ENCODE assay signal across 1 cellular context in the genomic region with DNA sequence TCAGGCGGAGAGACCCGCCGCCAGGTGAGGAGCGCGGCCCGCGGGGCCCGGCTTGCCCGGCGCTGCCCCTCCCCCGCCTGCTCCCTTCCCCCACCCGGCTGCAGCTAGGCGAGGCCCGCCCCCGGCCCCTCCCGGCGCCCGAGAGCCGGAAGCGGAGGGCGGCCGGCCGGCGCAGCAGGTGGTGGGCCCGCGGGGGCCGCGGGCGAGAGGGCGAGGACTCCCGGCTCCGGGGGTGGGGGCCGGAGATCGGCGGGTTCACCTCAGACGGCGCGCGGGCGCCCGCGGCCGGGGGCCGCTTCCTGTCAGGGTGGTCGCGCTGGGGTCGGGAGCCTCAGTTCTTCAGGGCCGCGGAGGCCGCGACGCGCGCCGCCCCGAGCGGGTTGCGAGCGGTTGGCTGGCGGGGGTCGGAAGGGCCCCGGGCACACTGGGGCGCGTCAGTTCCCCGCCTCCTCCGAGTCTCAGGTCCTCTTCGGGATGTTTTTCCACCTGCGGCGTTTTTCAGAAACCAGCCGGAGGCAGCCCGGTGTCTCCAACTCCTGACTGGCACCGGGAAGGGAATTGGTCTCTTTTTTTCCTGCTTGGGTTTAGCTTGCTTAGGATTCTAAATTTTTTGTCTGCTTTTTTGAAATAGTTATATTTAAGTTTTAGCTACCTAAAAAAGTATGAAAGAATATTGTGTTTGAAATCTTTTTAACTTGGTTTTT.
A peak's percentile ranks its signal among the peaks of the same experiment; 100 is the strongest.
TF ChIP-seq lines count a peak whose summit lies in the region.

No MANE protein-coding gene starts in this region.

TF ChIP-seq in K562, 482 proteins besides CTCF, POLR2A, EP300 and RAD21 (continued from another document and continues in another):
- no peak for TF ChIP-seq ZNF644 (tag; IDR thresholded peaks at IDR 0.05; ENCODE audit: low read depth)
- TF ChIP-seq NCOR1 (IDR thresholded peaks at IDR 0.05): 0 out of 2 replicates have a peak, but pooled peaks have one; percentile 10
- TF ChIP-seq GATAD2B (IDR thresholded peaks at IDR 0.05; ENCODE audit: borderline replicate concordance): peak; percentile 94
- TF ChIP-seq POLR2G (IDR thresholded peaks at IDR 0.05; ENCODE audit: low read depth, low read length): peak; percentile 86
- TF ChIP-seq, protein P1, sequence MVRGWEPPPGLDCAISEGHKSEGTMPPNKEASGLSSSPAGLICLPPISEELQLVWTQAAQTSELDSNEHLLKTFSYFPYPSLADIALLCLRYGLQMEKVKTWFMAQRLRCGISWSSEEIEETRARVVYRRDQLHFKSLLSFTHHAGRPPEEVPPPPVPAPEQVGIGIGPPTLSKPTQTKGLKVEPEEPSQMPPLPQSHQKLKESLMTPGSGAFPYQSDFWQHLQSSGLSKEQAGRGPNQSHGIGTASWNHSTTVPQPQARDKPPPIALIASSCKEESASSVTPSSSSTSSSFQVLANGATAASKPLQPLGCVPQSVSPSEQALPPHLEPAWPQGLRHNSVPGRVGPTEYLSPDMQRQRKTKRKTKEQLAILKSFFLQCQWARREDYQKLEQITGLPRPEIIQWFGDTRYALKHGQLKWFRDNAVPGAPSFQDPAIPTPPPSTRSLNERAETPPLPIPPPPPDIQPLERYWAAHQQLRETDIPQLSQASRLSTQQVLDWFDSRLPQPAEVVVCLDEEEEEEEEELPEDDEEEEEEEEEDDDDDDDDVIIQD (CRISPR knock-in tag; IDR thresholded peaks at IDR 0.05): no peak
- TF ChIP-seq MBD2 (IDR thresholded peaks at IDR 0.05; ENCODE audit: borderline replicate concordance, low read depth): no peak
- TF ChIP-seq, protein P2, sequence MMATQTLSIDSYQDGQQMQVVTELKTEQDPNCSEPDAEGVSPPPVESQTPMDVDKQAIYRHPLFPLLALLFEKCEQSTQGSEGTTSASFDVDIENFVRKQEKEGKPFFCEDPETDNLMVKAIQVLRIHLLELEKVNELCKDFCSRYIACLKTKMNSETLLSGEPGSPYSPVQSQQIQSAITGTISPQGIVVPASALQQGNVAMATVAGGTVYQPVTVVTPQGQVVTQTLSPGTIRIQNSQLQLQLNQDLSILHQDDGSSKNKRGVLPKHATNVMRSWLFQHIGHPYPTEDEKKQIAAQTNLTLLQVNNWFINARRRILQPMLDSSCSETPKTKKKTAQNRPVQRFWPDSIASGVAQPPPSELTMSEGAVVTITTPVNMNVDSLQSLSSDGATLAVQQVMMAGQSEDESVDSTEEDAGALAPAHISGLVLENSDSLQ (IDR thresholded peaks at IDR 0.05): 0 out of 2 replicates have a peak, but pooled peaks have one; percentile 8
- no peak for TF ChIP-seq PCBP1 (IDR thresholded peaks at IDR 0.05; ENCODE audit: low read depth, low read length, poor library complexity, severe bottlenecking)
- TF ChIP-seq ZBTB1 (CRISPR knock-in tag; IDR thresholded peaks at IDR 0.05; ENCODE audit: borderline replicate concordance, low read depth): no peak
- TF ChIP-seq MTA3 (IDR thresholded peaks at IDR 0.05; ENCODE audit: borderline replicate concordance): no peak
- TF ChIP-seq TBL1XR1 (IDR thresholded peaks at IDR 0.05; ENCODE audit: low read length in 2 of 2): 0 out of 4 replicates have a peak, but pooled peaks of 1 of the 2 experiments have one; percentile 64
- TF ChIP-seq RBM39 (optimal IDR thresholded peaks at IDR 0.05; ENCODE audit: low read depth, low read length): no peak
- TF ChIP-seq, protein P3, sequence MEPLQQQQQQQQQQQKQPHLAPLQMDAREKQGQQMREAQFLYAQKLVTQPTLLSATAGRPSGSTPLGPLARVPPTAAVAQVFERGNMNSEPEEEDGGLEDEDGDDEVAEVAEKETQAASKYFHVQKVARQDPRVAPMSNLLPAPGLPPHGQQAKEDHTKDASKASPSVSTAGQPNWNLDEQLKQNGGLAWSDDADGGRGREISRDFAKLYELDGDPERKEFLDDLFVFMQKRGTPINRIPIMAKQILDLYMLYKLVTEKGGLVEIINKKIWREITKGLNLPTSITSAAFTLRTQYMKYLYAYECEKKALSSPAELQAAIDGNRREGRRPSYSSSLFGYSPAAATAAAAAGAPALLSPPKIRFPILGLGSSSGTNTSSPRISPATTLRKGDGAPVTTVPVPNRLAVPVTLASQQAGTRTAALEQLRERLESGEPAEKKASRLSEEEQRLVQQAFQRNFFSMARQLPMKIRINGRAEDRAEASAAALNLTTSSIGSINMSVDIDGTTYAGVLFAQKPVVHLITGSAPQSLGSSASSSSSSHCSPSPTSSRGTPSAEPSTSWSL (CRISPR knock-in tag; IDR thresholded peaks at IDR 0.05; ENCODE audit: borderline replicate concordance): no peak
- TF ChIP-seq ESRRA (IDR thresholded peaks at IDR 0.05; ENCODE audit: borderline replicate concordance, low read depth): 0 out of 2 replicates have a peak, but pooled peaks have one; percentile 11
- TF ChIP-seq, protein P4, sequence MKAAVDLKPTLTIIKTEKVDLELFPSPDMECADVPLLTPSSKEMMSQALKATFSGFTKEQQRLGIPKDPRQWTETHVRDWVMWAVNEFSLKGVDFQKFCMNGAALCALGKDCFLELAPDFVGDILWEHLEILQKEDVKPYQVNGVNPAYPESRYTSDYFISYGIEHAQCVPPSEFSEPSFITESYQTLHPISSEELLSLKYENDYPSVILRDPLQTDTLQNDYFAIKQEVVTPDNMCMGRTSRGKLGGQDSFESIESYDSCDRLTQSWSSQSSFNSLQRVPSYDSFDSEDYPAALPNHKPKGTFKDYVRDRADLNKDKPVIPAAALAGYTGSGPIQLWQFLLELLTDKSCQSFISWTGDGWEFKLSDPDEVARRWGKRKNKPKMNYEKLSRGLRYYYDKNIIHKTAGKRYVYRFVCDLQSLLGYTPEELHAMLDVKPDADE (conservative IDR thresholded peaks at IDR 0.05; ENCODE audit: control insufficient read depth, low read depth, low read length): peak; percentile 93
- TF ChIP-seq, protein P5, sequence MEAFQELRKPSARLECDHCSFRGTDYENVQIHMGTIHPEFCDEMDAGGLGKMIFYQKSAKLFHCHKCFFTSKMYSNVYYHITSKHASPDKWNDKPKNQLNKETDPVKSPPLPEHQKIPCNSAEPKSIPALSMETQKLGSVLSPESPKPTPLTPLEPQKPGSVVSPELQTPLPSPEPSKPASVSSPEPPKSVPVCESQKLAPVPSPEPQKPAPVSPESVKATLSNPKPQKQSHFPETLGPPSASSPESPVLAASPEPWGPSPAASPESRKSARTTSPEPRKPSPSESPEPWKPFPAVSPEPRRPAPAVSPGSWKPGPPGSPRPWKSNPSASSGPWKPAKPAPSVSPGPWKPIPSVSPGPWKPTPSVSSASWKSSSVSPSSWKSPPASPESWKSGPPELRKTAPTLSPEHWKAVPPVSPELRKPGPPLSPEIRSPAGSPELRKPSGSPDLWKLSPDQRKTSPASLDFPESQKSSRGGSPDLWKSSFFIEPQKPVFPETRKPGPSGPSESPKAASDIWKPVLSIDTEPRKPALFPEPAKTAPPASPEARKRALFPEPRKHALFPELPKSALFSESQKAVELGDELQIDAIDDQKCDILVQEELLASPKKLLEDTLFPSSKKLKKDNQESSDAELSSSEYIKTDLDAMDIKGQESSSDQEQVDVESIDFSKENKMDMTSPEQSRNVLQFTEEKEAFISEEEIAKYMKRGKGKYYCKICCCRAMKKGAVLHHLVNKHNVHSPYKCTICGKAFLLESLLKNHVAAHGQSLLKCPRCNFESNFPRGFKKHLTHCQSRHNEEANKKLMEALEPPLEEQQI (IDR thresholded peaks at IDR 0.05): no peak
- TF ChIP-seq, protein P6, sequence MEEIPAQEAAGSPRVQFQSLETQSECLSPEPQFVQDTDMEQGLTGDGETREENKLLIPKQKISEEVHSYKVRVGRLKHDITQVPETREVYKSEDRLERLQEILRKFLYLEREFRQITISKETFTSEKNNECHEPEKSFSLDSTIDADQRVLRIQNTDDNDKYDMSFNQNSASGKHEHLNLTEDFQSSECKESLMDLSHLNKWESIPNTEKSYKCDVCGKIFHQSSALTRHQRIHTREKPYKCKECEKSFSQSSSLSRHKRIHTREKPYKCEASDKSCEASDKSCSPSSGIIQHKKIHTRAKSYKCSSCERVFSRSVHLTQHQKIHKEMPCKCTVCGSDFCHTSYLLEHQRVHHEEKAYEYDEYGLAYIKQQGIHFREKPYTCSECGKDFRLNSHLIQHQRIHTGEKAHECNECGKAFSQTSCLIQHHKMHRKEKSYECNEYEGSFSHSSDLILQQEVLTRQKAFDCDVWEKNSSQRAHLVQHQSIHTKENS (CRISPR knock-in tag; IDR thresholded peaks at IDR 0.05): no peak
- peak; percentile 40 to 59; a peak in 2 of 4 replicates for TF ChIP-seq NONO (IDR thresholded peaks at IDR 0.05; ENCODE audit: low read depth in 2 of 2, low read length in 1 of 2)
- TF ChIP-seq BRD9 (IDR thresholded peaks at IDR 0.05; ENCODE audit: low read depth, partially characterized antibody): no peak
- TF ChIP-seq MYBL2 (IDR thresholded peaks at IDR 0.05; ENCODE audit: low read depth): no peak
- no peak for TF ChIP-seq MYBL2 (CRISPR knock-in tag; IDR thresholded peaks at IDR 0.05; ENCODE audit: borderline replicate concordance)
- TF ChIP-seq ZNF76 (CRISPR knock-in tag; IDR thresholded peaks at IDR 0.05; ENCODE audit: borderline replicate concordance): no peak
- TF ChIP-seq TAF1 (IDR thresholded peaks at IDR 0.05; ENCODE audit: control insufficient read depth, extremely low read depth, insufficient read depth, low read length, severe bottlenecking): peak; percentile 43
- TF ChIP-seq PPARD (CRISPR knock-in tag; IDR thresholded peaks at IDR 0.05): no peak
- TF ChIP-seq, protein P7, sequence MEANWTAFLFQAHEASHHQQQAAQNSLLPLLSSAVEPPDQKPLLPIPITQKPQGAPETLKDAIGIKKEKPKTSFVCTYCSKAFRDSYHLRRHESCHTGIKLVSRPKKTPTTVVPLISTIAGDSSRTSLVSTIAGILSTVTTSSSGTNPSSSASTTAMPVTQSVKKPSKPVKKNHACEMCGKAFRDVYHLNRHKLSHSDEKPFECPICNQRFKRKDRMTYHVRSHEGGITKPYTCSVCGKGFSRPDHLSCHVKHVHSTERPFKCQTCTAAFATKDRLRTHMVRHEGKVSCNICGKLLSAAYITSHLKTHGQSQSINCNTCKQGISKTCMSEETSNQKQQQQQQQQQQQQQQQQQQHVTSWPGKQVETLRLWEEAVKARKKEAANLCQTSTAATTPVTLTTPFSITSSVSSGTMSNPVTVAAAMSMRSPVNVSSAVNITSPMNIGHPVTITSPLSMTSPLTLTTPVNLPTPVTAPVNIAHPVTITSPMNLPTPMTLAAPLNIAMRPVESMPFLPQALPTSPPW (CRISPR knock-in tag; IDR thresholded peaks at IDR 0.05): peak; percentile 98
- TF ChIP-seq GABPB2 (CRISPR knock-in tag; conservative IDR thresholded peaks at IDR 0.05): no peak
- TF ChIP-seq FOXP1 (CRISPR knock-in tag; IDR thresholded peaks at IDR 0.05): peak; percentile 71; the same call in 1 of the 2 replicates
- peak; percentile 85 for TF ChIP-seq RBFOX2 (IDR thresholded peaks at IDR 0.05; ENCODE audit: low read depth, low read length)
- TF ChIP-seq FUS (optimal IDR thresholded peaks at IDR 0.05; ENCODE audit: low read depth, low read length): peak; percentile 65
- no peak for TF ChIP-seq BDP1 (IDR thresholded peaks at IDR 0.05; ENCODE audit: insufficient read depth, insufficient read length)
- TF ChIP-seq ELF1 (tag; IDR thresholded peaks at IDR 0.05): peak; percentile 80
- TF ChIP-seq ATF7 (IDR thresholded peaks at IDR 0.05): no peak; the same call in 1 of the 2 replicates
- TF ChIP-seq TRIM24 (IDR thresholded peaks at IDR 0.05): no peak
- peak; percentile 74 for TF ChIP-seq CHD2 (IDR thresholded peaks at IDR 0.05; ENCODE audit: low read depth, low read length)
- peak; percentile 97 for TF ChIP-seq ZBTB7A (IDR thresholded peaks at IDR 0.05; ENCODE audit: borderline replicate concordance, control insufficient read depth, low read depth, low read length)
- peak; percentile 71 for TF ChIP-seq CXXC5 (CRISPR knock-in tag; IDR thresholded peaks at IDR 0.05)
- TF ChIP-seq BCL6 (CRISPR knock-in tag; IDR thresholded peaks at IDR 0.05): no peak
- TF ChIP-seq, protein P8, sequence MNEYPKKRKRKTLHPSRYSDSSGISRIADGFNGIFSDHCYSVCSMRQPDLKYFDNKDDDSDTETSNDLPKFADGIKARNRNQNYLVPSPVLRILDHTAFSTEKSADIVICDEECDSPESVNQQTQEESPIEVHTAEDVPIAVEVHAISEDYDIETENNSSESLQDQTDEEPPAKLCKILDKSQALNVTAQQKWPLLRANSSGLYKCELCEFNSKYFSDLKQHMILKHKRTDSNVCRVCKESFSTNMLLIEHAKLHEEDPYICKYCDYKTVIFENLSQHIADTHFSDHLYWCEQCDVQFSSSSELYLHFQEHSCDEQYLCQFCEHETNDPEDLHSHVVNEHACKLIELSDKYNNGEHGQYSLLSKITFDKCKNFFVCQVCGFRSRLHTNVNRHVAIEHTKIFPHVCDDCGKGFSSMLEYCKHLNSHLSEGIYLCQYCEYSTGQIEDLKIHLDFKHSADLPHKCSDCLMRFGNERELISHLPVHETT (CRISPR knock-in tag; conservative IDR thresholded peaks at IDR 0.05 in 1 of 2, IDR thresholded peaks at IDR 0.05 in 1 of 2): peak in 1 of 2 experiments; percentile 53; a peak in 1 of 4 replicates
- TF ChIP-seq, protein P9, sequence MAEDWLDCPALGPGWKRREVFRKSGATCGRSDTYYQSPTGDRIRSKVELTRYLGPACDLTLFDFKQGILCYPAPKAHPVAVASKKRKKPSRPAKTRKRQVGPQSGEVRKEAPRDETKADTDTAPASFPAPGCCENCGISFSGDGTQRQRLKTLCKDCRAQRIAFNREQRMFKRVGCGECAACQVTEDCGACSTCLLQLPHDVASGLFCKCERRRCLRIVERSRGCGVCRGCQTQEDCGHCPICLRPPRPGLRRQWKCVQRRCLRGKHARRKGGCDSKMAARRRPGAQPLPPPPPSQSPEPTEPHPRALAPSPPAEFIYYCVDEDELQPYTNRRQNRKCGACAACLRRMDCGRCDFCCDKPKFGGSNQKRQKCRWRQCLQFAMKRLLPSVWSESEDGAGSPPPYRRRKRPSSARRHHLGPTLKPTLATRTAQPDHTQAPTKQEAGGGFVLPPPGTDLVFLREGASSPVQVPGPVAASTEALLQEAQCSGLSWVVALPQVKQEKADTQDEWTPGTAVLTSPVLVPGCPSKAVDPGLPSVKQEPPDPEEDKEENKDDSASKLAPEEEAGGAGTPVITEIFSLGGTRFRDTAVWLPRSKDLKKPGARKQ (CRISPR knock-in tag; IDR thresholded peaks at IDR 0.05): no peak
- no peak for TF ChIP-seq FIP1L1 (IDR thresholded peaks at IDR 0.05; ENCODE audit: low read depth, low read length, poor library complexity, severe bottlenecking)
